In genomic region chr1:163083690-163084089, GRCh38 we compare ENCODE assay signal across 23 cellular contexts. TPM values are rescaled to one million over a fixed set of nuclear protein-coding genes. Genes with fewer than 3 reads are reported as not detected.
DNase-seq lines count a peak whose midpoint lies in the region; ATAC-seq, FAIRE-seq and TF ChIP-seq lines count a peak whose summit lies in the region.
"Had no signal": no experiment of that assay in that cellular context is flagged by ENCODE, and none has a peak within 500 bp of the region (broad histone marks: within the 10 kb centered on the region; RNA-seq: fewer than 3 reads in every experiment).

No MANE protein-coding gene starts in this region.

- no peak for ATAC-seq in omental fat pad (ENCODE audit: low FRiP score)
- ATAC-seq: left colon, Panc1 had no signal

- TF ChIP-seq POLR2A in GM12892 (IDR thresholded peaks at IDR 0.05; ENCODE audit: low read depth, low read length) = no peak

- FAIRE-seq in GM12892 (lab: Jason Lieb, UNC) = no peak
- no peak for FAIRE-seq in D721Med (lab: Jason Lieb, UNC)
- FAIRE-seq: GM19239 had no signal

- TF ChIP-seq CTCF in RWPE1 (conservative IDR thresholded peaks at IDR 0.05; ENCODE audit: low read depth) (no peak), omental fat pad (IDR thresholded peaks at IDR 0.05) (no peak), D721Med (IDR thresholded peaks at IDR 0.05; ENCODE audit: insufficient read depth, missing control alignments) (no peak)

- no peak overlapping the region for H3K27ac ChIP-seq in RWPE1
- H3K27ac ChIP-seq in epithelial cell of prostate = peak overlapping the region; percentile 40
- H3K27ac ChIP-seq: adrenal gland, colonic mucosa, hepatocyte, parathyroid adenoma, thyroid gland had no signal

- CTCF ChIA-PET in RWPE1 (lab: Yijun Ruan, JAX) = no interaction called here

- POLR2A ChIA-PET in RWPE1 (lab: Yijun Ruan, JAX; ENCODE audit: low non-redundant PET) = no interaction called here

- DNase-seq in EL (peak; percentile 46), RWPE1 (ENCODE audit: low spot score) (peak; percentile 20), epithelial cell of prostate (ENCODE audit: low read depth, low spot score) (no peak), renal cortical epithelial cell (ENCODE audit: low read depth) (peak; percentile 69), omental fat pad (ENCODE audit: low spot score) (no peak), GM12892 (ENCODE audit: insufficient read length) (no peak), NCI-H345 treated with DMSO at 0.1 percent for 48 hours (lab: John Stamatoyannopoulos, UW; ENCODE audit: unreplicated experiment) (no peak), D721Med (ENCODE audit: insufficient read length, low spot score) (no peak)
- DNase-seq: activated CD4-positive, CD25-positive, alpha-beta regulatory T cell; BE2C; colonic mucosa; left colon; NCI-H1048; NCI-H774; T-helper 1 cell had no signal

RNA-seq across cellular contexts. Expression of gene RGS4, which starts 14.5 kb away (rescaled TPM):
- total RNA-seq in renal cortical epithelial cell (1.0 and 3.3 TPM in 2 replicates), omental fat pad (10 to 100 TPM in 2 of 4 donors, 1 to 10 TPM in 2; 3.2 to 44.1 (median 20.4) TPM)
- not detected for polyA plus RNA-seq in GM12892 (2012; ENCODE audit: missing spikeins)
- total RNA-seq: activated CD8-positive, alpha-beta memory T cell treated with anti-CD3 and anti-CD28 coated beads for 36 hours; activated T-helper 2 cell treated with anti-CD3 and anti-CD28 coated beads, Interferon-gamma antibody, Interleukin-2, Interleukin-4, amounts not matched to agents 10 μg/mL and 5 μg/mL and 100 μg/mL, durations not matched to agents 14 hours and 24 hours and 36 hours had no signal

Comparison
In these comparisons a context has a peak if more than half of its experiments do, and no peak if none do; other contexts are left out.
1. DNase-seq: peak in EL (single experiment), RWPE1 (single experiment) and renal cortical epithelial cell (single experiment); none in epithelial cell of prostate (single experiment), omental fat pad (single experiment), GM12892 (single experiment), NCI-H345 treated with DMSO at 0.1 percent for 48 hours (single experiment) and D721Med (single experiment).